In the genomic region with DNA sequence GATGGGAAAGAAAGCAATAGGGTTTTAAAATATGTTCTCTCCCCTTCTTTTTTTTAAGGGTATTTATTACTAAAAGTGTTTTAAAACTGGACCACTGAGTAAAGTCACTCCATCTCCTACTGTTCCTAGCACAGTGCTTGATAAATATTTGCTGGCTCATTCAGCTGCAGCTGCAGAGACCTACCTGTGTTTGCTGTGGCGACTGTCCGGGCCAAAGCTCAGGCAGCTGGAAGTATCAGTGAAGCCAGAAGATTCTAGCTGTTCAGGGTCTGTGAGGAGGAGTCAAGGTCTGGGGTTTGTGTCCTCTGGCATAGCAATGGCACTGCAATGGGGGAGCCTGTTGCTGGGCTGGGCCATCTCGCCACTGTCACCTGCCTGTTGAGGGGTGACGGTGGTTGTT, we compare ENCODE assay signal across 1 cellular context.
TF ChIP-seq lines count a peak whose summit lies in the region.

No MANE protein-coding gene starts in this region.

TF ChIP-seq in HepG2, 621 proteins besides CTCF, POLR2A, EP300 and RAD21 (continued from another document):
- TF ChIP-seq, protein P1, sequence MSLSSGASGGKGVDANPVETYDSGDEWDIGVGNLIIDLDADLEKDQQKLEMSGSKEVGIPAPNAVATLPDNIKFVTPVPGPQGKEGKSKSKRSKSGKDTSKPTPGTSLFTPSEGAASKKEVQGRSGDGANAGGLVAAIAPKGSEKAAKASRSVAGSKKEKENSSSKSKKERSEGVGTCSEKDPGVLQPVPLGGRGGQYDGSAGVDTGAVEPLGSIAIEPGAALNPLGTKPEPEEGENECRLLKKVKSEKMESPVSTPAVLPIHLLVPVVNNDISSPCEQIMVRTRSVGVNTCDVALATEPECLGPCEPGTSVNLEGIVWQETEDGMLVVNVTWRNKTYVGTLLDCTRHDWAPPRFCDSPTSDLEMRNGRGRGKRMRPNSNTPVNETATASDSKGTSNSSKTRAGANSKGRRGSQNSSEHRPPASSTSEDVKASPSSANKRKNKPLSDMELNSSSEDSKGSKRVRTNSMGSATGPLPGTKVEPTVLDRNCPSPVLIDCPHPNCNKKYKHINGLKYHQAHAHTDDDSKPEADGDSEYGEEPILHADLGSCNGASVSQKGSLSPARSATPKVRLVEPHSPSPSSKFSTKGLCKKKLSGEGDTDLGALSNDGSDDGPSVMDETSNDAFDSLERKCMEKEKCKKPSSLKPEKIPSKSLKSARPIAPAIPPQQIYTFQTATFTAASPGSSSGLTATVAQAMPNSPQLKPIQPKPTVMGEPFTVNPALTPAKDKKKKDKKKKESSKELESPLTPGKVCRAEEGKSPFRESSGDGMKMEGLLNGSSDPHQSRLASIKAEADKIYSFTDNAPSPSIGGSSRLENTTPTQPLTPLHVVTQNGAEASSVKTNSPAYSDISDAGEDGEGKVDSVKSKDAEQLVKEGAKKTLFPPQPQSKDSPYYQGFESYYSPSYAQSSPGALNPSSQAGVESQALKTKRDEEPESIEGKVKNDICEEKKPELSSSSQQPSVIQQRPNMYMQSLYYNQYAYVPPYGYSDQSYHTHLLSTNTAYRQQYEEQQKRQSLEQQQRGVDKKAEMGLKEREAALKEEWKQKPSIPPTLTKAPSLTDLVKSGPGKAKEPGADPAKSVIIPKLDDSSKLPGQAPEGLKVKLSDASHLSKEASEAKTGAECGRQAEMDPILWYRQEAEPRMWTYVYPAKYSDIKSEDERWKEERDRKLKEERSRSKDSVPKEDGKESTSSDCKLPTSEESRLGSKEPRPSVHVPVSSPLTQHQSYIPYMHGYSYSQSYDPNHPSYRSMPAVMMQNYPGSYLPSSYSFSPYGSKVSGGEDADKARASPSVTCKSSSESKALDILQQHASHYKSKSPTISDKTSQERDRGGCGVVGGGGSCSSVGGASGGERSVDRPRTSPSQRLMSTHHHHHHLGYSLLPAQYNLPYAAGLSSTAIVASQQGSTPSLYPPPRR (CRISPR knock-in tag; IDR thresholded peaks at IDR 0.05; ENCODE audit: borderline replicate concordance), result peak; percentile 63; the same call in 1 of the 2 replicates
- TF ChIP-seq, protein P2, sequence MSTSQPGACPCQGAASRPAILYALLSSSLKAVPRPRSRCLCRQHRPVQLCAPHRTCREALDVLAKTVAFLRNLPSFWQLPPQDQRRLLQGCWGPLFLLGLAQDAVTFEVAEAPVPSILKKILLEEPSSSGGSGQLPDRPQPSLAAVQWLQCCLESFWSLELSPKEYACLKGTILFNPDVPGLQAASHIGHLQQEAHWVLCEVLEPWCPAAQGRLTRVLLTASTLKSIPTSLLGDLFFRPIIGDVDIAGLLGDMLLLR (CRISPR knock-in tag; IDR thresholded peaks at IDR 0.05), result no peak
- TF ChIP-seq, protein P3, sequence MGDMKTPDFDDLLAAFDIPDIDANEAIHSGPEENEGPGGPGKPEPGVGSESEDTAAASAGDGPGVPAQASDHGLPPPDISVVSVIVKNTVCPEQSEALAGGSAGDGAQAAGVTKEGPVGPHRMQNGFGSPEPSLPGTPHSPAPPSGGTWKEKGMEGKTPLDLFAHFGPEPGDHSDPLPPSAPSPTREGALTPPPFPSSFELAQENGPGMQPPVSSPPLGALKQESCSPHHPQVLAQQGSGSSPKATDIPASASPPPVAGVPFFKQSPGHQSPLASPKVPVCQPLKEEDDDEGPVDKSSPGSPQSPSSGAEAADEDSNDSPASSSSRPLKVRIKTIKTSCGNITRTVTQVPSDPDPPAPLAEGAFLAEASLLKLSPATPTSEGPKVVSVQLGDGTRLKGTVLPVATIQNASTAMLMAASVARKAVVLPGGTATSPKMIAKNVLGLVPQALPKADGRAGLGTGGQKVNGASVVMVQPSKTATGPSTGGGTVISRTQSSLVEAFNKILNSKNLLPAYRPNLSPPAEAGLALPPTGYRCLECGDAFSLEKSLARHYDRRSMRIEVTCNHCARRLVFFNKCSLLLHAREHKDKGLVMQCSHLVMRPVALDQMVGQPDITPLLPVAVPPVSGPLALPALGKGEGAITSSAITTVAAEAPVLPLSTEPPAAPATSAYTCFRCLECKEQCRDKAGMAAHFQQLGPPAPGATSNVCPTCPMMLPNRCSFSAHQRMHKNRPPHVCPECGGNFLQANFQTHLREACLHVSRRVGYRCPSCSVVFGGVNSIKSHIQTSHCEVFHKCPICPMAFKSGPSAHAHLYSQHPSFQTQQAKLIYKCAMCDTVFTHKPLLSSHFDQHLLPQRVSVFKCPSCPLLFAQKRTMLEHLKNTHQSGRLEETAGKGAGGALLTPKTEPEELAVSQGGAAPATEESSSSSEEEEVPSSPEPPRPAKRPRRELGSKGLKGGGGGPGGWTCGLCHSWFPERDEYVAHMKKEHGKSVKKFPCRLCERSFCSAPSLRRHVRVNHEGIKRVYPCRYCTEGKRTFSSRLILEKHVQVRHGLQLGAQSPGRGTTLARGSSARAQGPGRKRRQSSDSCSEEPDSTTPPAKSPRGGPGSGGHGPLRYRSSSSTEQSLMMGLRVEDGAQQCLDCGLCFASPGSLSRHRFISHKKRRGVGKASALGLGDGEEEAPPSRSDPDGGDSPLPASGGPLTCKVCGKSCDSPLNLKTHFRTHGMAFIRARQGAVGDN (CRISPR knock-in tag; IDR thresholded peaks at IDR 0.05), result peak; percentile 21; the same call in 1 of the 2 replicates
- TF ChIP-seq MTF2 (CRISPR knock-in tag; IDR thresholded peaks at IDR 0.05; ENCODE audit: borderline replicate concordance), result no peak
- TF ChIP-seq RAD51 (IDR thresholded peaks at IDR 0.05; ENCODE audit: borderline replicate concordance), result no peak
- TF ChIP-seq, protein P4, sequence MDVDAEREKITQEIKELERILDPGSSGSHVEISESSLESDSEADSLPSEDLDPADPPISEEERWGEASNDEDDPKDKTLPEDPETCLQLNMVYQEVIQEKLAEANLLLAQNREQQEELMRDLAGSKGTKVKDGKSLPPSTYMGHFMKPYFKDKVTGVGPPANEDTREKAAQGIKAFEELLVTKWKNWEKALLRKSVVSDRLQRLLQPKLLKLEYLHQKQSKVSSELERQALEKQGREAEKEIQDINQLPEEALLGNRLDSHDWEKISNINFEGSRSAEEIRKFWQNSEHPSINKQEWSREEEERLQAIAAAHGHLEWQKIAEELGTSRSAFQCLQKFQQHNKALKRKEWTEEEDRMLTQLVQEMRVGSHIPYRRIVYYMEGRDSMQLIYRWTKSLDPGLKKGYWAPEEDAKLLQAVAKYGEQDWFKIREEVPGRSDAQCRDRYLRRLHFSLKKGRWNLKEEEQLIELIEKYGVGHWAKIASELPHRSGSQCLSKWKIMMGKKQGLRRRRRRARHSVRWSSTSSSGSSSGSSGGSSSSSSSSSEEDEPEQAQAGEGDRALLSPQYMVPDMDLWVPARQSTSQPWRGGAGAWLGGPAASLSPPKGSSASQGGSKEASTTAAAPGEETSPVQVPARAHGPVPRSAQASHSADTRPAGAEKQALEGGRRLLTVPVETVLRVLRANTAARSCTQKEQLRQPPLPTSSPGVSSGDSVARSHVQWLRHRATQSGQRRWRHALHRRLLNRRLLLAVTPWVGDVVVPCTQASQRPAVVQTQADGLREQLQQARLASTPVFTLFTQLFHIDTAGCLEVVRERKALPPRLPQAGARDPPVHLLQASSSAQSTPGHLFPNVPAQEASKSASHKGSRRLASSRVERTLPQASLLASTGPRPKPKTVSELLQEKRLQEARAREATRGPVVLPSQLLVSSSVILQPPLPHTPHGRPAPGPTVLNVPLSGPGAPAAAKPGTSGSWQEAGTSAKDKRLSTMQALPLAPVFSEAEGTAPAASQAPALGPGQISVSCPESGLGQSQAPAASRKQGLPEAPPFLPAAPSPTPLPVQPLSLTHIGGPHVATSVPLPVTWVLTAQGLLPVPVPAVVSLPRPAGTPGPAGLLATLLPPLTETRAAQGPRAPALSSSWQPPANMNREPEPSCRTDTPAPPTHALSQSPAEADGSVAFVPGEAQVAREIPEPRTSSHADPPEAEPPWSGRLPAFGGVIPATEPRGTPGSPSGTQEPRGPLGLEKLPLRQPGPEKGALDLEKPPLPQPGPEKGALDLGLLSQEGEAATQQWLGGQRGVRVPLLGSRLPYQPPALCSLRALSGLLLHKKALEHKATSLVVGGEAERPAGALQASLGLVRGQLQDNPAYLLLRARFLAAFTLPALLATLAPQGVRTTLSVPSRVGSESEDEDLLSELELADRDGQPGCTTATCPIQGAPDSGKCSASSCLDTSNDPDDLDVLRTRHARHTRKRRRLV (CRISPR knock-in tag; IDR thresholded peaks at IDR 0.05), result no peak
